Comparison of ENCODE assay signal across 16 cellular contexts in genomic region chr5:8685704-8686103, GRCh38.
A peak's percentile ranks its signal among the peaks of the same experiment; 100 is the strongest.
DNase-seq lines count a peak whose midpoint lies in the region; ATAC-seq and TF ChIP-seq lines count a peak whose summit lies in the region.
"Had no signal": no experiment of that assay in that cellular context is flagged by ENCODE, and none has a peak within 500 bp of the region (broad histone marks: within the 10 kb centered on the region; RNA-seq: fewer than 3 reads in every experiment).

No MANE protein-coding gene starts in this region.

- H3K4ac ChIP-seq in neuronal stem cell (ENCODE audit: low read length), result no peak overlapping the region

- no peak overlapping the region for H3K14ac ChIP-seq in neuronal stem cell (ENCODE audit: low read length)

- no peak overlapping the region for H4K8ac ChIP-seq in neuronal stem cell (ENCODE audit: low read depth, low read length)

- H2BK120ac ChIP-seq in neuronal stem cell (ENCODE audit: low read depth, low read length), result no peak overlapping the region

- H2BK15ac ChIP-seq in neuronal stem cell (ENCODE audit: low read length), result no peak overlapping the region

- H3K27ac ChIP-seq in coronary artery (peak overlapping the region; percentile 42 to 49), neuronal stem cell (replicated peaks; ENCODE audit: low read length) (no peak overlapping the region), transverse colon (no peak overlapping the region)
- H3K27ac ChIP-seq: brain microvascular endothelial cell, prostate gland had no signal

- no peak overlapping the region for H2AFZ ChIP-seq in neuronal stem cell (ENCODE audit: low read length)

- H3K23ac ChIP-seq in neuronal stem cell (ENCODE audit: low read depth, low read length, poor library complexity), result no peak overlapping the region

- no peak overlapping the region for H4K91ac ChIP-seq in neuronal stem cell (ENCODE audit: low read depth, low read length, poor library complexity)

- H2BK12ac ChIP-seq in neuronal stem cell (ENCODE audit: low read length), result no peak overlapping the region

- no peak overlapping the region for H3K18ac ChIP-seq in neuronal stem cell (ENCODE audit: low read length)

- H3K4me1 ChIP-seq in neuronal stem cell (ENCODE audit: control insufficient read depth in 2 of 2, insufficient read depth in 1 of 2, low read depth in 1 of 2, low read length in 2 of 2) (peaks cover 0 to 2% of the 10 kb centered on the region in 2 donors), transverse colon (no peaks in the 10 kb centered on the region)
- H3K4me1 ChIP-seq: prostate gland had no signal

- in situ Hi-C loops in G401 (cut with HindIII; ENCODE audit: low sequenced_read_pairs) (no loop called here), transverse colon (cut with MboI; ENCODE audit: low pct_ligation_motif_present in 1 of 4, low pct_unique_long_range_greater_than_20kb in 1 of 4, low sequenced_read_pairs in 3 of 4) (no loop called here)

- H3K36me3 ChIP-seq in neuronal stem cell (replicated peaks in 1 of 2; ENCODE audit: control insufficient read depth in 2 of 2, insufficient read depth in 2 of 2, low read length in 2 of 2), result no peaks in the 10 kb centered on the region
- H3K36me3 ChIP-seq in transverse colon, result no peaks in the 10 kb centered on the region
- H3K36me3 ChIP-seq: brain microvascular endothelial cell, prostate gland had no signal

- ATAC-seq in HG03045 (IDR thresholded peaks at IDR 0.05; ENCODE audit: unreplicated experiment), result no peak
- ATAC-seq: activated CD4-positive, CD25-positive, alpha-beta regulatory T cell treated with anti-CD3 and anti-CD28 coated beads, Interleukin-2, amount 50 U/mL, for 24 hours; T-cell had no signal

- peak; percentile 25 for DNase-seq in G401 (ENCODE audit: low spot score)
- DNase-seq in NCI-H2081 treated with DMSO at 0.1 percent for 48 hours (lab: John Stamatoyannopoulos, UW), result peak; percentile 38
- no peak for DNase-seq in coronary artery (ENCODE audit: low spot score)
- DNase-seq in neuronal stem cell (ENCODE audit: low spot score), result peak; percentile 1
- DNase-seq in stimulated activated CD4-positive, alpha-beta T cell treated with anti-CD3 and anti-CD28 coated beads, Interleukin-4, amount 100 ng/mL, for 24 hours, result no peak
- DNase-seq in transverse colon, result no peak
- DNase-seq: activated CD8-positive, alpha-beta memory T cell treated with anti-CD3 and anti-CD28 coated beads, Interleukin-2, amount 50 U/mL, for 4 hours; activated naive CD4-positive, alpha-beta T cell treated with anti-CD3 and anti-CD28 coated beads, Interleukin-2, amount 50 U/mL, for 16 hours; brain microvascular endothelial cell; effector CD8-positive, alpha-beta T cell; foreskin fibroblast; NCI-H446 treated with DMSO at 0.1 percent for 48 hours; T-cell had no signal

- no peaks in the 10 kb centered on the region for H3K79me1 ChIP-seq in neuronal stem cell (ENCODE audit: low read depth, low read length)

- H3K9me3 ChIP-seq in neuronal stem cell (replicated peaks in 1 of 2; ENCODE audit: control insufficient read depth in 2 of 2, insufficient read depth in 1 of 2, low read depth in 1 of 2, low read length in 2 of 2), result no peaks in the 10 kb centered on the region
- H3K9me3 ChIP-seq in transverse colon, result no peaks in the 10 kb centered on the region
- H3K9me3 ChIP-seq: prostate gland had no signal

- intact Hi-C loops in transverse colon (cut with DNase I; ENCODE audit: low total_unique reads), result no loop called here

- no peak for TF ChIP-seq EP300 in transverse colon (IDR thresholded peaks at IDR 0.05; ENCODE audit: low read depth)

- no peak overlapping the region for H3K4me2 ChIP-seq in neuronal stem cell (ENCODE audit: insufficient read depth, low read length, poor library complexity, severe bottlenecking)

- no peak overlapping the region for H3K9ac ChIP-seq in neuronal stem cell (ENCODE audit: low read depth, low read length, poor library complexity)

- H3K27me3 ChIP-seq in neuronal stem cell (ENCODE audit: control insufficient read depth in 3 of 3, insufficient read depth in 3 of 3, low read depth in 1 of 3, low read length in 3 of 3) (no peaks in the 10 kb centered on the region), transverse colon (no peaks in the 10 kb centered on the region)
- H3K27me3 ChIP-seq: brain microvascular endothelial cell had no signal

- no peak for TF ChIP-seq CTCF in coronary artery (IDR thresholded peaks at IDR 0.05)
- TF ChIP-seq CTCF in transverse colon (IDR thresholded peaks at IDR 0.05), result no peak

- no peak overlapping the region for H2BK5ac ChIP-seq in neuronal stem cell (ENCODE audit: low read length)

- no CpG with 5 or more reads among the region's 2 CpGs for WGBS in neuronal stem cell (ENCODE audit: extremely low coverage in 2 of 2, insufficient read length in 2 of 2, insufficient replicate concordance in 1 of 2), 2 donors
- WGBS in transverse colon (ENCODE audit: low coverage in 1 of 2), 2 donors, result 71 to 80% methylated on average over 1 to 2 of the region's 2 CpGs

- TF ChIP-seq POLR2A in transverse colon (IDR thresholded peaks at IDR 0.05), result no peak

- peak overlapping the region; percentile 47 for H3K4me3 ChIP-seq in coronary artery
- H3K4me3 ChIP-seq in neuronal stem cell (ENCODE audit: low read length in 2 of 2), result no peak overlapping the region
- no peak overlapping the region for H3K4me3 ChIP-seq in transverse colon
- H3K4me3 ChIP-seq: prostate gland had no signal

- H2AK5ac ChIP-seq in neuronal stem cell (ENCODE audit: low read depth, low read length), result no peak overlapping the region

Comparison
In these comparisons a context has a peak if more than half of its experiments do, and no peak if none do; other contexts are left out.
1. DNase-seq: peak in G401 (single experiment), NCI-H2081 treated with DMSO at 0.1 percent for 48 hours (single experiment) and neuronal stem cell (single experiment); none in coronary artery (single experiment), stimulated activated CD4-positive, alpha-beta T cell treated with anti-CD3 and anti-CD28 coated beads, Interleukin-4, amount 100 ng/mL, for 24 hours (single experiment) and transverse colon (single experiment).
2. H3K27ac ChIP-seq: peak in coronary artery (2 of 2); none in neuronal stem cell (single experiment) and transverse colon (0 of 4).